In genomic region chr13:111353508-111353907, GRCh38 we compare ENCODE assay signal across 4 cellular contexts. TPM values are rescaled to one million over a fixed set of nuclear protein-coding genes. Genes with fewer than 3 reads are reported as not detected.
"Had no signal": no experiment of that assay in that cellular context is flagged by ENCODE, and none has a peak within 500 bp of the region (broad histone marks: within the 10 kb centered on the region; RNA-seq: fewer than 3 reads in every experiment).

No MANE protein-coding gene starts in this region.

- H3K4me3 ChIP-seq: GM12878 had no signal

- ATAC-seq: GM12878 had no signal

- DNase-seq: GDM1, GF-D8 had no signal

RNA-seq across cellular contexts. Expression of gene TEX29, which starts 33.1 kb away (rescaled TPM):
- total RNA-seq: G401, GM12878 had no signal
